ENCODE assay signal across 22 cellular contexts in genomic region chr14:100523536-100524025, GRCh38.
DNase-seq lines count a peak whose midpoint lies in the region; ATAC-seq and TF ChIP-seq lines count a peak whose summit lies in the region.
"Had no signal": no experiment of that assay in that cellular context is flagged by ENCODE, and none has a peak within 500 bp of the region (broad histone marks: within the 10 kb centered on the region; RNA-seq: fewer than 3 reads in every experiment).

No MANE protein-coding gene starts in this region.

- peaks cover 1% of the 10 kb centered on the region for H3K36me3 Mint-ChIP-seq in chondrocyte (ENCODE audit: low read depth)

- TF ChIP-seq CTCF in HEK293 (tag by site-specific recombination; IDR thresholded peaks at IDR 0.05) (no peak), chondrocyte (IDR thresholded peaks at IDR 0.05) (no peak)

- no peak overlapping the region for H2AFZ ChIP-seq in neuronal stem cell (ENCODE audit: low read length)

- no peak overlapping the region for H2BK12ac ChIP-seq in neuronal stem cell (ENCODE audit: low read length)

- no peaks in the 10 kb centered on the region for H3K27me3 ChIP-seq in neuronal stem cell (ENCODE audit: control insufficient read depth in 3 of 3, insufficient read depth in 3 of 3, low read depth in 1 of 3, low read length in 3 of 3)
- H3K27me3 ChIP-seq: adrenal gland, esophagus squamous epithelium, heart left ventricle had no signal

- peak overlapping the region; percentile 59 for H2BK5ac ChIP-seq in neuronal stem cell (ENCODE audit: low read length)

- H2AK5ac ChIP-seq in neuronal stem cell (ENCODE audit: low read depth, low read length): peak overlapping the region; percentile 86

- peak overlapping the region; percentile 44 for H4K91ac ChIP-seq in neuronal stem cell (ENCODE audit: low read depth, low read length, poor library complexity)

- H3K4me1 ChIP-seq in HEK293 (ENCODE audit: control insufficient read depth, insufficient read depth, low read length) (no peaks in the 10 kb centered on the region), neuronal stem cell (ENCODE audit: control insufficient read depth in 2 of 2, insufficient read depth in 1 of 2, low read depth in 1 of 2, low read length in 2 of 2) (peaks cover 10% of the 10 kb centered on the region in 2 donors)
- H3K4me1 ChIP-seq: adrenal gland, esophagus squamous epithelium, heart left ventricle had no signal

- H3K9me3 ChIP-seq in HEK293 (ENCODE audit: control insufficient read depth, insufficient read depth, low read depth, low read length) (no peaks in the 10 kb centered on the region), neuronal stem cell (replicated peaks in 1 of 2; ENCODE audit: control insufficient read depth in 2 of 2, insufficient read depth in 1 of 2, low read depth in 1 of 2, low read length in 2 of 2) (peaks cover 0 to 4% of the 10 kb centered on the region in 2 donors)
- H3K9me3 ChIP-seq: adrenal gland, esophagus squamous epithelium had no signal

- H4K8ac ChIP-seq in neuronal stem cell (ENCODE audit: low read depth, low read length): no peak overlapping the region

- WGBS in neuronal stem cell (ENCODE audit: extremely low coverage in 2 of 2, insufficient read length in 2 of 2, insufficient replicate concordance in 1 of 2), 2 donors: no CpG with 5 or more reads among the region's 13 CpGs

- H3K36me3 ChIP-seq in HEK293 (ENCODE audit: control insufficient read depth in 2 of 2, insufficient read depth in 1 of 2, low read length in 2 of 2) (peaks cover 5 to 7% of the 10 kb centered on the region in 2 experiments; a peak in 2 of 3 replicates), neuronal stem cell (replicated peaks in 1 of 2; ENCODE audit: control insufficient read depth in 2 of 2, insufficient read depth in 2 of 2, low read length in 2 of 2) (peaks cover 4 to 6% of the 10 kb centered on the region in 2 donors)

- POLR2A ChIA-PET in HEK293 (lab: Yijun Ruan, JAX): no interaction called here

- DNase-seq in activated CD8-positive, alpha-beta memory T cell treated with anti-CD3 and anti-CD28 coated beads, Interleukin-2, amount 50 U/mL, for 48 hours: peak; percentile 33
- no peak for DNase-seq in activated CD8-positive, alpha-beta memory T cell treated with anti-CD3 and anti-CD28 coated beads, Interleukin-2, amount 50 U/mL, for 4 hours
- DNase-seq in chondrocyte (ENCODE audit: low spot score) (peak; percentile 62), neuronal stem cell (ENCODE audit: low spot score) (no peak), NCI-H1436 (lab: John Stamatoyannopoulos, UW) (no peak), HUDEP-2 (lab: John Stamatoyannopoulos, UW; ENCODE audit: unreplicated experiment in 76 of 76) (no peak)
- DNase-seq: activated CD4-positive, alpha-beta T cell treated with anti-CD3 and anti-CD28 coated beads for 4 hours; CD4-positive, alpha-beta T cell; esophagus squamous epithelium; HFFc6; mesenchymal stem cell; NCI-H187 treated with DMSO at 0.1 percent for 48 hours; NCI-H526 treated with DMSO at 0.1 percent for 48 hours; PC-3; stimulated activated CD4-positive, alpha-beta T cell treated with anti-CD3 and anti-CD28 coated beads, Interleukin-15, amount 100 ng/mL, for 24 hours; stimulated activated naive CD8-positive, alpha-beta T cell treated with anti-CD3 and anti-CD28 coated beads, Interleukin-15, amount 100 ng/mL, for 72 hours; T-helper 9 cell had no signal

- H3K27me3 Mint-ChIP-seq in chondrocyte (ENCODE audit: low read depth): no peaks in the 10 kb centered on the region
- H3K27me3 Mint-ChIP-seq: CD4-positive, alpha-beta T cell; stimulated activated naive CD8-positive, alpha-beta T cell treated with anti-CD3 and anti-CD28 coated beads, Interleukin-15, amount 100 ng/mL, for 72 hours had no signal

- no peak overlapping the region for H3K23ac ChIP-seq in neuronal stem cell (ENCODE audit: low read depth, low read length, poor library complexity)

- peak overlapping the region; percentile 40 for H3K14ac ChIP-seq in neuronal stem cell (ENCODE audit: low read length)

- no peak overlapping the region for H3K4me3 ChIP-seq in HEK293 (ENCODE audit: low read depth, low read length)
- no peak overlapping the region for H3K4me3 ChIP-seq in neuronal stem cell (ENCODE audit: low read length in 2 of 2)
- H3K4me3 ChIP-seq: adrenal gland, esophagus squamous epithelium, heart left ventricle had no signal

- ATAC-seq in HG03039 (IDR thresholded peaks at IDR 0.05; ENCODE audit: unreplicated experiment): no peak
- ATAC-seq: heart left ventricle; PC-3; stimulated activated naive CD8-positive, alpha-beta T cell treated with anti-CD3 and anti-CD28 coated beads, Interleukin-15, amount 100 ng/mL, for 72 hours had no signal

- H3K27ac Mint-ChIP-seq in chondrocyte (ENCODE audit: unreplicated experiment): no peak overlapping the region
- H3K27ac Mint-ChIP-seq: CD4-positive, alpha-beta T cell; HFFc6 had no signal

- H3K9ac ChIP-seq in neuronal stem cell (ENCODE audit: low read depth, low read length, poor library complexity): peak overlapping the region; percentile 46

- H3K27ac ChIP-seq in HEK293 (ENCODE audit: extremely low read depth, low read depth, low read length): no peak overlapping the region
- no peak overlapping the region for H3K27ac ChIP-seq in neuronal stem cell (replicated peaks; ENCODE audit: low read length)
- H3K27ac ChIP-seq: adrenal gland, esophagus squamous epithelium, heart left ventricle had no signal

- peak overlapping the region; percentile 88 for H2BK15ac ChIP-seq in neuronal stem cell (ENCODE audit: low read length)

- no peak overlapping the region for H3K4ac ChIP-seq in neuronal stem cell (ENCODE audit: low read length)

- H3K4me3 Mint-ChIP-seq in chondrocyte (ENCODE audit: unreplicated experiment): no peak overlapping the region
- H3K4me3 Mint-ChIP-seq: CD4-positive, alpha-beta T cell; HFFc6; neural crest cell; stimulated activated naive CD8-positive, alpha-beta T cell treated with anti-CD3 and anti-CD28 coated beads, Interleukin-15, amount 100 ng/mL, for 72 hours had no signal

- no peaks in the 10 kb centered on the region for H3K4me1 Mint-ChIP-seq in chondrocyte (ENCODE audit: low read depth)
- H3K4me1 Mint-ChIP-seq: stimulated activated naive CD8-positive, alpha-beta T cell treated with anti-CD3 and anti-CD28 coated beads, Interleukin-15, amount 100 ng/mL, for 72 hours had no signal

- CTCF ChIA-PET in HEK293 (lab: Yijun Ruan, JAX): interaction anchor here (0.6 to 2.2 kb wide), 5 partner anchors 8 to 129 kb away, joined by 3 to 9 read pairs (median 4); no protein-coding TSS in a partner anchor

- no peaks in the 10 kb centered on the region for H3K9me3 Mint-ChIP-seq in chondrocyte (ENCODE audit: low read depth)
- H3K9me3 Mint-ChIP-seq: CD4-positive, alpha-beta T cell; HFFc6; neural crest cell; stimulated activated naive CD8-positive, alpha-beta T cell treated with anti-CD3 and anti-CD28 coated beads, Interleukin-15, amount 100 ng/mL, for 72 hours had no signal

- H2BK120ac ChIP-seq in neuronal stem cell (ENCODE audit: low read depth, low read length): no peak overlapping the region

- peak overlapping the region; percentile 89 for H3K18ac ChIP-seq in neuronal stem cell (ENCODE audit: low read length)

- H3K79me1 ChIP-seq in neuronal stem cell (ENCODE audit: low read depth, low read length): peaks cover 2% of the 10 kb centered on the region

- H3K4me2 ChIP-seq in neuronal stem cell (ENCODE audit: insufficient read depth, low read length, poor library complexity, severe bottlenecking): no peak overlapping the region

TF ChIP-seq in HEK293, 187 proteins besides CTCF, POLR2A, EP300 and RAD21 (continues in another document):
- TF ChIP-seq FEZF1 (tag by site-specific recombination; IDR thresholded peaks at IDR 0.05) (peak; percentile 71; the same call in 1 of the 2 replicates), EGR2 (tag by site-specific recombination; IDR thresholded peaks at IDR 0.05; ENCODE audit: low read depth) (peak; percentile 16; the same call in 1 of the 2 replicates), MEIS1 (CRISPR knock-in tag; IDR thresholded peaks at IDR 0.05; ENCODE audit: borderline replicate concordance) (no peak), ZNF518A (tag by site-specific recombination; conservative IDR thresholded peaks at IDR 0.05; ENCODE audit: low read depth) (no peak), ZNF239 (tag by site-specific recombination; IDR thresholded peaks at IDR 0.05) (no peak), ZNF621 (tag by site-specific recombination; IDR thresholded peaks at IDR 0.05) (no peak), ZNF335 (tag by site-specific recombination; conservative IDR thresholded peaks at IDR 0.05) (no peak)

Comparison
In these comparisons a context has a peak if more than half of its experiments do, and no peak if none do; other contexts are left out.
1. DNase-seq: peak in activated CD8-positive, alpha-beta memory T cell treated with anti-CD3 and anti-CD28 coated beads, Interleukin-2, amount 50 U/mL, for 48 hours (single experiment) and chondrocyte (single experiment); none in activated CD8-positive, alpha-beta memory T cell treated with anti-CD3 and anti-CD28 coated beads, Interleukin-2, amount 50 U/mL, for 4 hours (single experiment), neuronal stem cell (single experiment), NCI-H1436 (single experiment) and HUDEP-2 (0 of 76).